ENCODE assay signal across 1 cellular context in the genomic region with DNA sequence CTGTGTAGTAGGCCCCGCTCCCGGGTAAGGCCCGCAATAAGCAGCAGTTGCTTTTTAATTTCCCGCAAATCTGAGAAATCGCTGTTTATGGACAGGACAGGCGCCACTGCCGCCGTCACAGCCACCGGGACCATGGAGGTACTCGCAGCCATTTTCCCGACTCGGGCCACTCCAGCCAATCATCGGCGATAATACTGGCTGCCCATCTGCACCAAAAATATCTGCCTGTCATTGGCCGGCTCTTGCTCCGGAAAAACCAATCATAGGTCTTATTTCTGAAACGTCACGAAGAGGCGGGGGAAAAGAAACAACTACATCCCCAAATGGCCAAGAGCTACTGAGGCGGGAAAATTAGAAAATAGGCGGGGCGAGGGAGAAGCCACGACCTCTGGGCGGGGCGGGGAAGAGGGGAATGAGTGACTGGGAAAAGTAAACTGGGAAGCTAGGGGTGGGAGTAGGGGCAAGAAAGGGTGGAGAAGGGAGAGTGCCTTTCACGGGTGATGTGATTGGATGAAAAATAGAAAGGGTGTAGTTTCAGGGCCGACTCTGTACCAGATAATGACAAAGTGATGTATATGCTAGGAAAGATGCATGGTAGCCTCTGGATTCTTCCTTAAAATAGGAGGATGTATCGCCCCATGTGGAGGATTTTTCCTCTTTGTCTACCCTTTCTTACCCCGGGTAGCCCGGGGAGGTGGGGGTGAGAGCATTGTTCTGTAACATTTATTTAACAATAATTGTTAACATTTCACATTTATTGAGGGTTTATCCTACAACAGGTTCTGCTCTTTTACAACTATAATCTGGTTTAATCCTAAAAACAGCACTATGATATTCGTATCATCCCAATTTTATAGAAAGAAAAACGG.
TF ChIP-seq lines count a peak whose summit lies in the region.

A gene with protein sequence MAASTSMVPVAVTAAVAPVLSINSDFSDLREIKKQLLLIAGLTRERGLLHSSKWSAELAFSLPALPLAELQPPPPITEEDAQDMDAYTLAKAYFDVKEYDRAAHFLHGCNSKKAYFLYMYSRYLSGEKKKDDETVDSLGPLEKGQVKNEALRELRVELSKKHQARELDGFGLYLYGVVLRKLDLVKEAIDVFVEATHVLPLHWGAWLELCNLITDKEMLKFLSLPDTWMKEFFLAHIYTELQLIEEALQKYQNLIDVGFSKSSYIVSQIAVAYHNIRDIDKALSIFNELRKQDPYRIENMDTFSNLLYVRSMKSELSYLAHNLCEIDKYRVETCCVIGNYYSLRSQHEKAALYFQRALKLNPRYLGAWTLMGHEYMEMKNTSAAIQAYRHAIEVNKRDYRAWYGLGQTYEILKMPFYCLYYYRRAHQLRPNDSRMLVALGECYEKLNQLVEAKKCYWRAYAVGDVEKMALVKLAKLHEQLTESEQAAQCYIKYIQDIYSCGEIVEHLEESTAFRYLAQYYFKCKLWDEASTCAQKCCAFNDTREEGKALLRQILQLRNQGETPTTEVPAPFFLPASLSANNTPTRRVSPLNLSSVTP (minus strand): TSS at position 163 of the 869 bp plus-strand sequence. CDS start 11 bp downstream, at position 152.

TF ChIP-seq in HepG2, 621 proteins besides CTCF, POLR2A, EP300 and RAD21 (continued from another document and continues in another):
- TF ChIP-seq, protein P1, sequence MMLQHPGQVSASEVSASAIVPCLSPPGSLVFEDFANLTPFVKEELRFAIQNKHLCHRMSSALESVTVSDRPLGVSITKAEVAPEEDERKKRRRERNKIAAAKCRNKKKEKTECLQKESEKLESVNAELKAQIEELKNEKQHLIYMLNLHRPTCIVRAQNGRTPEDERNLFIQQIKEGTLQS (CRISPR knock-in tag; IDR thresholded peaks at IDR 0.05), result no peak
- TF ChIP-seq HOXA9 (CRISPR knock-in tag; IDR thresholded peaks at IDR 0.05; ENCODE audit: borderline replicate concordance) (peak; percentile 57; the same call in 1 of the 2 replicates), MEF2D (CRISPR knock-in tag; IDR thresholded peaks at IDR 0.05) (0 out of 2 replicates have a peak, but pooled peaks have one; percentile 22), NAIF1 (CRISPR knock-in tag; IDR thresholded peaks at IDR 0.05; ENCODE audit: borderline replicate concordance) (no peak), MLLT10 (CRISPR knock-in tag; IDR thresholded peaks at IDR 0.05) (no peak), ZNF501 (CRISPR knock-in tag; IDR thresholded peaks at IDR 0.05) (peak; percentile 74), ZNF224 (CRISPR knock-in tag; IDR thresholded peaks at IDR 0.05) (no peak; the same call in 1 of the 2 replicates), ZBTB7B (CRISPR knock-in tag; IDR thresholded peaks at IDR 0.05) (no peak), TBL1XR1 (IDR thresholded peaks at IDR 0.05; ENCODE audit: borderline replicate concordance, low read length, partially characterized antibody) (no peak), DMAP1 (CRISPR knock-in tag; IDR thresholded peaks at IDR 0.05) (peak; percentile 40), KLF11 (CRISPR knock-in tag; IDR thresholded peaks at IDR 0.05) (no peak), ZNF20 (CRISPR knock-in tag; IDR thresholded peaks at IDR 0.05) (no peak), ZNF296 (CRISPR knock-in tag; conservative IDR thresholded peaks at IDR 0.05) (no peak), ZNF496 (CRISPR knock-in tag; IDR thresholded peaks at IDR 0.05; ENCODE audit: insufficient replicate concordance) (no peak), XBP1 (CRISPR knock-in tag; IDR thresholded peaks at IDR 0.05) (no peak), SMARCC2 (IDR thresholded peaks at IDR 0.05) (no peak), GTF3A (CRISPR knock-in tag; conservative IDR thresholded peaks at IDR 0.05) (no peak), ZNF605 (CRISPR knock-in tag; IDR thresholded peaks at IDR 0.05) (peak; percentile 87), ELF1 (CRISPR knock-in tag; IDR thresholded peaks at IDR 0.05) (no peak), ZSCAN30 (CRISPR knock-in tag; IDR thresholded peaks at IDR 0.05) (no peak), MAFG (CRISPR knock-in tag; IDR thresholded peaks at IDR 0.05) (no peak), ZNF782 (CRISPR knock-in tag; IDR thresholded peaks at IDR 0.05; ENCODE audit: borderline replicate concordance) (no peak), TBX2 (CRISPR knock-in tag; IDR thresholded peaks at IDR 0.05; ENCODE audit: borderline replicate concordance) (peak; percentile 70), ZC3H4 (CRISPR knock-in tag; IDR thresholded peaks at IDR 0.05; ENCODE audit: borderline replicate concordance) (no peak), SIX1 (CRISPR knock-in tag; IDR thresholded peaks at IDR 0.05; ENCODE audit: borderline replicate concordance) (no peak), HES4 (CRISPR knock-in tag; IDR thresholded peaks at IDR 0.05; ENCODE audit: borderline replicate concordance) (no peak)
- TF ChIP-seq, protein P2, sequence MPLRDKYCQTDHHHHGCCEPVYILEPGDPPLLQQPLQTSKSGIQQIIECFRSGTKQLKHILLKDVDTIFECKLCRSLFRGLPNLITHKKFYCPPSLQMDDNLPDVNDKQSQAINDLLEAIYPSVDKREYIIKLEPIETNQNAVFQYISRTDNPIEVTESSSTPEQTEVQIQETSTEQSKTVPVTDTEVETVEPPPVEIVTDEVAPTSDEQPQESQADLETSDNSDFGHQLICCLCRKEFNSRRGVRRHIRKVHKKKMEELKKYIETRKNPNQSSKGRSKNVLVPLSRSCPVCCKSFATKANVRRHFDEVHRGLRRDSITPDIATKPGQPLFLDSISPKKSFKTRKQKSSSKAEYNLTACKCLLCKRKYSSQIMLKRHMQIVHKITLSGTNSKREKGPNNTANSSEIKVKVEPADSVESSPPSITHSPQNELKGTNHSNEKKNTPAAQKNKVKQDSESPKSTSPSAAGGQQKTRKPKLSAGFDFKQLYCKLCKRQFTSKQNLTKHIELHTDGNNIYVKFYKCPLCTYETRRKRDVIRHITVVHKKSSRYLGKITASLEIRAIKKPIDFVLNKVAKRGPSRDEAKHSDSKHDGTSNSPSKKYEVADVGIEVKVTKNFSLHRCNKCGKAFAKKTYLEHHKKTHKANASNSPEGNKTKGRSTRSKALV (CRISPR knock-in tag; IDR thresholded peaks at IDR 0.05), result peak; percentile 37; the same call in 1 of the 2 replicates
- TF ChIP-seq, protein P3, sequence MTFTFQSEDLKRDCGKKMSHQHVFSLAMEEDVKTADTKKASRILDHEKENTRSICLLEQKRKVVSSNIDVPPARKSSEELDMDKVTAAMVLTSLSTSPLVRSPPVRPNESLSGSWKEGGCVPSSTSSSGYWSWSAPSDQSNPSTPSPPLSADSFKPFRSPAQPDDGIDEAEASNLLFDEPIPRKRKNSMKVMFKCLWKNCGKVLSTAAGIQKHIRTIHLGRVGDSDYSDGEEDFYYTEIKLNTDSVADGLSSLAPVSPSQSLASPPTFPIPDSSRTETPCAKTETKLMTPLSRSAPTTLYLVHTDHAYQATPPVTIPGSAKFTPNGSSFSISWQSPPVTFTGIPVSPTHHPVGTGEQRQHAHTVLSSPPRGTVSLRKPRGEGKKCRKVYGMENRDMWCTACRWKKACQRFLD (CRISPR knock-in tag; IDR thresholded peaks at IDR 0.05; ENCODE audit: borderline replicate concordance), result 0 out of 2 replicates have a peak, but pooled peaks have one; percentile 52
- TF ChIP-seq, protein P4, sequence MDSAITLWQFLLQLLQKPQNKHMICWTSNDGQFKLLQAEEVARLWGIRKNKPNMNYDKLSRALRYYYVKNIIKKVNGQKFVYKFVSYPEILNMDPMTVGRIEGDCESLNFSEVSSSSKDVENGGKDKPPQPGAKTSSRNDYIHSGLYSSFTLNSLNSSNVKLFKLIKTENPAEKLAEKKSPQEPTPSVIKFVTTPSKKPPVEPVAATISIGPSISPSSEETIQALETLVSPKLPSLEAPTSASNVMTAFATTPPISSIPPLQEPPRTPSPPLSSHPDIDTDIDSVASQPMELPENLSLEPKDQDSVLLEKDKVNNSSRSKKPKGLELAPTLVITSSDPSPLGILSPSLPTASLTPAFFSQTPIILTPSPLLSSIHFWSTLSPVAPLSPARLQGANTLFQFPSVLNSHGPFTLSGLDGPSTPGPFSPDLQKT (CRISPR knock-in tag; IDR thresholded peaks at IDR 0.05; ENCODE audit: borderline replicate concordance), result no peak
- TF ChIP-seq, protein P5, sequence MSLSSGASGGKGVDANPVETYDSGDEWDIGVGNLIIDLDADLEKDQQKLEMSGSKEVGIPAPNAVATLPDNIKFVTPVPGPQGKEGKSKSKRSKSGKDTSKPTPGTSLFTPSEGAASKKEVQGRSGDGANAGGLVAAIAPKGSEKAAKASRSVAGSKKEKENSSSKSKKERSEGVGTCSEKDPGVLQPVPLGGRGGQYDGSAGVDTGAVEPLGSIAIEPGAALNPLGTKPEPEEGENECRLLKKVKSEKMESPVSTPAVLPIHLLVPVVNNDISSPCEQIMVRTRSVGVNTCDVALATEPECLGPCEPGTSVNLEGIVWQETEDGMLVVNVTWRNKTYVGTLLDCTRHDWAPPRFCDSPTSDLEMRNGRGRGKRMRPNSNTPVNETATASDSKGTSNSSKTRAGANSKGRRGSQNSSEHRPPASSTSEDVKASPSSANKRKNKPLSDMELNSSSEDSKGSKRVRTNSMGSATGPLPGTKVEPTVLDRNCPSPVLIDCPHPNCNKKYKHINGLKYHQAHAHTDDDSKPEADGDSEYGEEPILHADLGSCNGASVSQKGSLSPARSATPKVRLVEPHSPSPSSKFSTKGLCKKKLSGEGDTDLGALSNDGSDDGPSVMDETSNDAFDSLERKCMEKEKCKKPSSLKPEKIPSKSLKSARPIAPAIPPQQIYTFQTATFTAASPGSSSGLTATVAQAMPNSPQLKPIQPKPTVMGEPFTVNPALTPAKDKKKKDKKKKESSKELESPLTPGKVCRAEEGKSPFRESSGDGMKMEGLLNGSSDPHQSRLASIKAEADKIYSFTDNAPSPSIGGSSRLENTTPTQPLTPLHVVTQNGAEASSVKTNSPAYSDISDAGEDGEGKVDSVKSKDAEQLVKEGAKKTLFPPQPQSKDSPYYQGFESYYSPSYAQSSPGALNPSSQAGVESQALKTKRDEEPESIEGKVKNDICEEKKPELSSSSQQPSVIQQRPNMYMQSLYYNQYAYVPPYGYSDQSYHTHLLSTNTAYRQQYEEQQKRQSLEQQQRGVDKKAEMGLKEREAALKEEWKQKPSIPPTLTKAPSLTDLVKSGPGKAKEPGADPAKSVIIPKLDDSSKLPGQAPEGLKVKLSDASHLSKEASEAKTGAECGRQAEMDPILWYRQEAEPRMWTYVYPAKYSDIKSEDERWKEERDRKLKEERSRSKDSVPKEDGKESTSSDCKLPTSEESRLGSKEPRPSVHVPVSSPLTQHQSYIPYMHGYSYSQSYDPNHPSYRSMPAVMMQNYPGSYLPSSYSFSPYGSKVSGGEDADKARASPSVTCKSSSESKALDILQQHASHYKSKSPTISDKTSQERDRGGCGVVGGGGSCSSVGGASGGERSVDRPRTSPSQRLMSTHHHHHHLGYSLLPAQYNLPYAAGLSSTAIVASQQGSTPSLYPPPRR (CRISPR knock-in tag; IDR thresholded peaks at IDR 0.05; ENCODE audit: borderline replicate concordance), result no peak
- TF ChIP-seq, protein P6, sequence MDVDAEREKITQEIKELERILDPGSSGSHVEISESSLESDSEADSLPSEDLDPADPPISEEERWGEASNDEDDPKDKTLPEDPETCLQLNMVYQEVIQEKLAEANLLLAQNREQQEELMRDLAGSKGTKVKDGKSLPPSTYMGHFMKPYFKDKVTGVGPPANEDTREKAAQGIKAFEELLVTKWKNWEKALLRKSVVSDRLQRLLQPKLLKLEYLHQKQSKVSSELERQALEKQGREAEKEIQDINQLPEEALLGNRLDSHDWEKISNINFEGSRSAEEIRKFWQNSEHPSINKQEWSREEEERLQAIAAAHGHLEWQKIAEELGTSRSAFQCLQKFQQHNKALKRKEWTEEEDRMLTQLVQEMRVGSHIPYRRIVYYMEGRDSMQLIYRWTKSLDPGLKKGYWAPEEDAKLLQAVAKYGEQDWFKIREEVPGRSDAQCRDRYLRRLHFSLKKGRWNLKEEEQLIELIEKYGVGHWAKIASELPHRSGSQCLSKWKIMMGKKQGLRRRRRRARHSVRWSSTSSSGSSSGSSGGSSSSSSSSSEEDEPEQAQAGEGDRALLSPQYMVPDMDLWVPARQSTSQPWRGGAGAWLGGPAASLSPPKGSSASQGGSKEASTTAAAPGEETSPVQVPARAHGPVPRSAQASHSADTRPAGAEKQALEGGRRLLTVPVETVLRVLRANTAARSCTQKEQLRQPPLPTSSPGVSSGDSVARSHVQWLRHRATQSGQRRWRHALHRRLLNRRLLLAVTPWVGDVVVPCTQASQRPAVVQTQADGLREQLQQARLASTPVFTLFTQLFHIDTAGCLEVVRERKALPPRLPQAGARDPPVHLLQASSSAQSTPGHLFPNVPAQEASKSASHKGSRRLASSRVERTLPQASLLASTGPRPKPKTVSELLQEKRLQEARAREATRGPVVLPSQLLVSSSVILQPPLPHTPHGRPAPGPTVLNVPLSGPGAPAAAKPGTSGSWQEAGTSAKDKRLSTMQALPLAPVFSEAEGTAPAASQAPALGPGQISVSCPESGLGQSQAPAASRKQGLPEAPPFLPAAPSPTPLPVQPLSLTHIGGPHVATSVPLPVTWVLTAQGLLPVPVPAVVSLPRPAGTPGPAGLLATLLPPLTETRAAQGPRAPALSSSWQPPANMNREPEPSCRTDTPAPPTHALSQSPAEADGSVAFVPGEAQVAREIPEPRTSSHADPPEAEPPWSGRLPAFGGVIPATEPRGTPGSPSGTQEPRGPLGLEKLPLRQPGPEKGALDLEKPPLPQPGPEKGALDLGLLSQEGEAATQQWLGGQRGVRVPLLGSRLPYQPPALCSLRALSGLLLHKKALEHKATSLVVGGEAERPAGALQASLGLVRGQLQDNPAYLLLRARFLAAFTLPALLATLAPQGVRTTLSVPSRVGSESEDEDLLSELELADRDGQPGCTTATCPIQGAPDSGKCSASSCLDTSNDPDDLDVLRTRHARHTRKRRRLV (CRISPR knock-in tag; IDR thresholded peaks at IDR 0.05), result no peak
- TF ChIP-seq, protein P7, sequence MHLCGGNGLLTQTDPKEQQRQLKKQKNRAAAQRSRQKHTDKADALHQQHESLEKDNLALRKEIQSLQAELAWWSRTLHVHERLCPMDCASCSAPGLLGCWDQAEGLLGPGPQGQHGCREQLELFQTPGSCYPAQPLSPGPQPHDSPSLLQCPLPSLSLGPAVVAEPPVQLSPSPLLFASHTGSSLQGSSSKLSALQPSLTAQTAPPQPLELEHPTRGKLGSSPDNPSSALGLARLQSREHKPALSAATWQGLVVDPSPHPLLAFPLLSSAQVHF (CRISPR knock-in tag; IDR thresholded peaks at IDR 0.05), result 0 out of 2 replicates have a peak, but pooled peaks have one; percentile 36
- TF ChIP-seq, protein P8, sequence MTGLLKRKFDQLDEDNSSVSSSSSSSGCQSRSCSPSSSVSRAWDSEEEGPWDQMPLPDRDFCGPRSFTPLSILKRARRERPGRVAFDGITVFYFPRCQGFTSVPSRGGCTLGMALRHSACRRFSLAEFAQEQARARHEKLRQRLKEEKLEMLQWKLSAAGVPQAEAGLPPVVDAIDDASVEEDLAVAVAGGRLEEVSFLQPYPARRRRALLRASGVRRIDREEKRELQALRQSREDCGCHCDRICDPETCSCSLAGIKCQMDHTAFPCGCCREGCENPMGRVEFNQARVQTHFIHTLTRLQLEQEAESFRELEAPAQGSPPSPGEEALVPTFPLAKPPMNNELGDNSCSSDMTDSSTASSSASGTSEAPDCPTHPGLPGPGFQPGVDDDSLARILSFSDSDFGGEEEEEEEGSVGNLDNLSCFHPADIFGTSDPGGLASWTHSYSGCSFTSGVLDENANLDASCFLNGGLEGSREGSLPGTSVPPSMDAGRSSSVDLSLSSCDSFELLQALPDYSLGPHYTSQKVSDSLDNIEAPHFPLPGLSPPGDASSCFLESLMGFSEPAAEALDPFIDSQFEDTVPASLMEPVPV (CRISPR knock-in tag; IDR thresholded peaks at IDR 0.05), result 0 out of 2 replicates have a peak, but pooled peaks have one; percentile 23
- TF ChIP-seq, protein P9, sequence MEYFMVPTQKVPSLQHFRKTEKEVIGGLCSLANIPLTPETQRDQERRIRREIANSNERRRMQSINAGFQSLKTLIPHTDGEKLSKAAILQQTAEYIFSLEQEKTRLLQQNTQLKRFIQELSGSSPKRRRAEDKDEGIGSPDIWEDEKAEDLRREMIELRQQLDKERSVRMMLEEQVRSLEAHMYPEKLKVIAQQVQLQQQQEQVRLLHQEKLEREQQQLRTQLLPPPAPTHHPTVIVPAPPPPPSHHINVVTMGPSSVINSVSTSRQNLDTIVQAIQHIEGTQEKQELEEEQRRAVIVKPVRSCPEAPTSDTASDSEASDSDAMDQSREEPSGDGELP (IDR thresholded peaks at IDR 0.05; ENCODE audit: borderline replicate concordance, low read depth), result no peak
